In genomic region chr3:49553690-49554634, GRCh38 we compare ENCODE assay signal across 8 cellular contexts. TPM values are rescaled to one million over a fixed set of nuclear protein-coding genes. Genes with fewer than 3 reads are reported as not detected.
DNase-seq lines count a peak whose midpoint lies in the region; ATAC-seq, FAIRE-seq and TF ChIP-seq lines count a peak whose summit lies in the region.

BSN (plus strand) TSS chr3:49554477; CDS start chr3:49554603, 126 bp downstream.

- H3K36me3 ChIP-seq in bronchial epithelial cell (ENCODE audit: control insufficient read depth, insufficient read depth, low read length), result no peaks in the 10 kb centered on the region

- DNase-seq in A549 (ENCODE audit: low read depth in 1 of 2, low spot score in 1 of 2) (peak; percentile 81 to 82), NCI-H2171 treated with DMSO at 0.1 percent for 48 hours (lab: John Stamatoyannopoulos, UW) (peak; percentile 81), WTC11 (ENCODE audit: low spot score) (peak; percentile 93), bronchial epithelial cell (ENCODE audit: low read depth) (peak; percentile 48), immature natural killer cell (peak; percentile 88 to 91 (median 89)), smooth muscle cell of the brain vasculature (ENCODE audit: low read depth, low spot score) (peak; percentile 59)

- H3K27me3 Mint-ChIP-seq in WTC11 (ENCODE audit: low read depth) (peaks cover 25% of the 10 kb centered on the region), immature natural killer cell (ENCODE audit: low read depth in 3 of 3) (peaks cover 11 to 24% (median 21%) of the 10 kb centered on the region in 3 donors)

- peak within 1 kb of the TSS; percentile 67 for H3K4me3 ChIP-seq in A549
- peak within 1 kb of the TSS; percentile 36 for H3K4me3 ChIP-seq in bronchial epithelial cell (ENCODE audit: low read depth, low read length)

- POLR2A ChIA-PET in A549 (lab: Yijun Ruan, JAX), result interaction anchor here (1.4 to 2.1 kb wide), 2 partner anchors 14 to 119 kb away, joined by 4 to 8 read pairs; no protein-coding TSS in a partner anchor
- POLR2A ChIA-PET in WTC11 (lab: Charles Lee), result interaction anchor here (1.2 to 2.3 kb wide), 2 partner anchors 14 to 214 kb away, joined by 3 to 14 read pairs; partner anchors contain the start of gene USP4

- H3K27ac ChIP-seq in A549, result peak within 1 kb of the TSS; percentile 84 to 94

- H3K36me3 Mint-ChIP-seq in WTC11 (no peaks in the 10 kb centered on the region), immature natural killer cell (no peaks in the 10 kb centered on the region)

- peaks cover 8% of the 10 kb centered on the region; the same call in 2 of the 3 replicates for H3K4me1 ChIP-seq in A549

- ATAC-seq in A549, result peak; percentile 85 to 87
- peak; percentile 89 for ATAC-seq in GM18868 (IDR thresholded peaks at IDR 0.05; ENCODE audit: unreplicated experiment)
- ATAC-seq in HG03108 (IDR thresholded peaks at IDR 0.05; ENCODE audit: unreplicated experiment), result peak; percentile 66
- ATAC-seq in WTC11, result peak; percentile 75

- 33% methylated on average over 11 of the region's 77 CpGs for WGBS in A549 (ENCODE audit: missing lambda C conversion rate)

- peak within 1 kb of the TSS; percentile 94 for H3K4me2 ChIP-seq in A549

- CTCF ChIA-PET in A549 (lab: Yijun Ruan, JAX), result interaction anchor here (6.2 to 7.8 kb wide), 2 partner anchors 14 to 117 kb away, joined by 26 to 40 read pairs; no protein-coding TSS in a partner anchor
- CTCF ChIA-PET in WTC11 (lab: Charles Lee), result interaction anchor here (0.7 to 5.3 kb wide), 9 partner anchors 10 to 547 kb away, joined by 3 to 70 read pairs (median 6); partner anchors contain the start of gene WDR6

- H3K4me1 Mint-ChIP-seq in WTC11 (peaks cover 17% of the 10 kb centered on the region), immature natural killer cell (peaks cover 15 to 17% of the 10 kb centered on the region in 2 donors)

- TF ChIP-seq EP300 in A549 (IDR thresholded peaks at IDR 0.05), result no peak

- H3K27me3 ChIP-seq in bronchial epithelial cell (ENCODE audit: control insufficient read depth, insufficient read depth, low read length), result peaks cover 6% of the 10 kb centered on the region

- TF ChIP-seq CTCF in A549 (IDR thresholded peaks at IDR 0.05) (no peak), WTC11 (IDR thresholded peaks at IDR 0.05) (no peak), bronchial epithelial cell (IDR thresholded peaks at IDR 0.05; ENCODE audit: insufficient read depth, low read length, severe bottlenecking) (no peak)

- H3K27ac Mint-ChIP-seq in WTC11 (peak within 1 kb of the TSS; percentile 97), immature natural killer cell (peak within 1 kb of the TSS in 4 of 6 donors; percentile 12 to 77 (median 50))

- no peak for FAIRE-seq in A549 (lab: Jason Lieb, UNC)
- FAIRE-seq in bronchial epithelial cell (lab: Jason Lieb, UNC), result no peak

- TF ChIP-seq RAD21 in A549 (conservative IDR thresholded peaks at IDR 0.05 in 1 of 2, IDR thresholded peaks at IDR 0.05 in 1 of 2), result no peak

- H3K4me3 Mint-ChIP-seq in WTC11 (peak within 1 kb of the TSS; percentile 99), immature natural killer cell (peak within 1 kb of the TSS; percentile 77 to 93 (median 83))

- TF ChIP-seq POLR2A in A549 (IDR thresholded peaks at IDR 0.05; ENCODE audit: low read length), result peak; percentile 32; the same call in 1 of the 2 replicates

- H3K9me3 ChIP-seq in A549, result no peaks in the 10 kb centered on the region

- H3K9me3 Mint-ChIP-seq in WTC11 (no peaks in the 10 kb centered on the region), immature natural killer cell (peaks cover 0 to 1% (median 0%) of the 10 kb centered on the region in 6 donors)

TF ChIP-seq in A549, 52 proteins besides CTCF, POLR2A, EP300 and RAD21:
- TF ChIP-seq ZNF302 (CRISPR knock-in tag; IDR thresholded peaks at IDR 0.05) (no peak), E2F6 (IDR thresholded peaks at IDR 0.05; ENCODE audit: borderline replicate concordance, low read depth) (0 out of 2 replicates have a peak, but pooled peaks have one; percentile 31), FOSB (CRISPR knock-in tag; IDR thresholded peaks at IDR 0.05) (no peak), PHF8 (IDR thresholded peaks at IDR 0.05; ENCODE audit: borderline replicate concordance, low read depth) (peak; percentile 36; the same call in 1 of the 2 replicates), MAX (IDR thresholded peaks at IDR 0.05) (peak; percentile 45; the same call in 1 of the 2 replicates), FOSL2 (IDR thresholded peaks at IDR 0.05) (no peak), FOSL2 (CRISPR knock-in tag; IDR thresholded peaks at IDR 0.05) (no peak), JUNB (IDR thresholded peaks at IDR 0.05) (no peak), HOXA7 (CRISPR knock-in tag; IDR thresholded peaks at IDR 0.05) (no peak), CHD2 (IDR thresholded peaks at IDR 0.05; ENCODE audit: low read length, partially characterized antibody) (no peak)
TF ChIP-seq in A549: peak in this region for 3.

TF ChIP-seq in WTC11, 78 proteins besides CTCF, POLR2A, EP300 and RAD21 (continues in another document):
- TF ChIP-seq HMGA2 (CRISPR knock-in tag; IDR thresholded peaks at IDR 0.05), result no peak
- no peak for TF ChIP-seq NR3C1 (CRISPR knock-in tag; conservative IDR thresholded peaks at IDR 0.05; ENCODE audit: low read depth)
- TF ChIP-seq MXD4 (CRISPR knock-in tag; IDR thresholded peaks at IDR 0.05; ENCODE audit: borderline replicate concordance), result no peak
- TF ChIP-seq FOXP1 (CRISPR knock-in tag; IDR thresholded peaks at IDR 0.05; ENCODE audit: borderline replicate concordance), result peak; percentile 80; the same call in 1 of the 2 replicates
- peak; percentile 42; the same call in 1 of the 2 replicates for TF ChIP-seq ETV6 (CRISPR knock-in tag; IDR thresholded peaks at IDR 0.05)
- TF ChIP-seq MLX (CRISPR knock-in tag; IDR thresholded peaks at IDR 0.05), result no peak
- TF ChIP-seq USF1 (CRISPR knock-in tag; IDR thresholded peaks at IDR 0.05), result peak; percentile 34; the same call in 1 of the 2 replicates
- TF ChIP-seq HMGXB4 (CRISPR knock-in tag; IDR thresholded peaks at IDR 0.05), result peak; percentile 8; the same call in 1 of the 2 replicates
- no peak for TF ChIP-seq PREB (CRISPR knock-in tag; IDR thresholded peaks at IDR 0.05; ENCODE audit: borderline replicate concordance)
- TF ChIP-seq FOXJ3 (CRISPR knock-in tag; IDR thresholded peaks at IDR 0.05; ENCODE audit: borderline replicate concordance), result no peak
- TF ChIP-seq CREM (CRISPR knock-in tag; IDR thresholded peaks at IDR 0.05), result no peak; the same call in 1 of the 2 replicates
- TF ChIP-seq GTF2I (CRISPR knock-in tag; conservative IDR thresholded peaks at IDR 0.05), result no peak
- no peak for TF ChIP-seq ZNF396 (CRISPR knock-in tag; IDR thresholded peaks at IDR 0.05; ENCODE audit: borderline replicate concordance)
- TF ChIP-seq ZNF423 (CRISPR knock-in tag; IDR thresholded peaks at IDR 0.05), result no peak
- TF ChIP-seq USF2 (CRISPR knock-in tag; IDR thresholded peaks at IDR 0.05), result no peak

RNA-seq across cellular contexts. Expression of gene BSN, which starts in this region (rescaled TPM):
- polyA plus RNA-seq in A549 (2011; rRNA removed), result 0.04 and 0.05 TPM in 2 replicates
- polyA plus RNA-seq in A549 (2012; cell fraction: cytosol; rRNA removed), result 0.05 and 0.09 TPM in 2 replicates
- polyA plus RNA-seq in A549 (2012; cell fraction: nucleus; rRNA removed), result 0.17 and 0.20 TPM in 2 replicates
- 0.03 to 0.08 TPM (median 0.08 TPM) in 3 replicates for polyA plus RNA-seq in A549 (2017; fragmentation: RNase III; extraction: RNeasy Plus Mini Kit Qiagen cat#74134 plus additional on column Dnase treatment)
- polyA minus RNA-seq in A549 (2011; rRNA and poly(A)+ RNA removed), result 0.08 and 0.10 TPM in 2 replicates
- 1.7 to 2.8 TPM (median 2.4 TPM) in 3 replicates for total RNA-seq in WTC11 (2021)
- under 0.01 TPM in 1 of 2 replicates, not detected in the other for total RNA-seq in bronchial epithelial cell
- polyA plus RNA-seq in immature natural killer cell, result under 1 TPM in 1 of 3 donors, not detected in 2; 0.42 TPM

Comparison
In these comparisons a context has a peak if more than half of its experiments do, and no peak if none do; other contexts are left out.
1. Peak in every context shown above with its lines: DNase-seq, ATAC-seq, H3K4me3 ChIP-seq and H3K27ac ChIP-seq.
2. Peak in DNase-seq, ATAC-seq, H3K4me3 ChIP-seq, H3K27ac ChIP-seq and H3K4me2 ChIP-seq in A549; RNA of the gene not detected or under 1 TPM.
3. Peak in DNase-seq and H3K4me3 ChIP-seq in bronchial epithelial cell; RNA of the gene not detected or under 1 TPM.
4. Peak in DNase-seq in immature natural killer cell; RNA of the gene not detected or under 1 TPM.